1 cellular context compared by ENCODE assay signal in the genomic region with DNA sequence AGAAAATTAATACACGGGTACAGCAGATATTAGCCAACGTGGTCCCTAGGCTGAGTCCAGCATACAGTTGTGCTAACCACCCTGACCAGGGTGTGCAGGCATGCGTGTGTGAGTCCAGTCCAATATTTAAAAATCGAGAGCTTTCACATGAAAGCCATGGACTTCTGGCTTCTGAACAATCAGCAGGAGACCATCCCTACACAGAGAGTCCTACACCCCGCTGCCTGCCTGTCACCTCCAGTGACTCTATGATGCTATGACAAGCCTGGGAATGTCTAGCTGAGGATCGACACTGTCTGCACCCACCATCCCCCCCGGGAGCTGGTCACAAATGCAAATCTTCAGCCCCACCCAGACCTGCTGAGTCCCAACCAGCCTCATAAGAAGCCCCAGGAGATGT.
TF ChIP-seq lines count a peak whose summit lies in the region.

No MANE protein-coding gene starts in this region.

TF ChIP-seq in HEK293T, 16 proteins besides CTCF, POLR2A, EP300 and RAD21:
- TF ChIP-seq FOXA1 (IDR thresholded peaks at IDR 0.05): no peak
